In the genomic region with DNA sequence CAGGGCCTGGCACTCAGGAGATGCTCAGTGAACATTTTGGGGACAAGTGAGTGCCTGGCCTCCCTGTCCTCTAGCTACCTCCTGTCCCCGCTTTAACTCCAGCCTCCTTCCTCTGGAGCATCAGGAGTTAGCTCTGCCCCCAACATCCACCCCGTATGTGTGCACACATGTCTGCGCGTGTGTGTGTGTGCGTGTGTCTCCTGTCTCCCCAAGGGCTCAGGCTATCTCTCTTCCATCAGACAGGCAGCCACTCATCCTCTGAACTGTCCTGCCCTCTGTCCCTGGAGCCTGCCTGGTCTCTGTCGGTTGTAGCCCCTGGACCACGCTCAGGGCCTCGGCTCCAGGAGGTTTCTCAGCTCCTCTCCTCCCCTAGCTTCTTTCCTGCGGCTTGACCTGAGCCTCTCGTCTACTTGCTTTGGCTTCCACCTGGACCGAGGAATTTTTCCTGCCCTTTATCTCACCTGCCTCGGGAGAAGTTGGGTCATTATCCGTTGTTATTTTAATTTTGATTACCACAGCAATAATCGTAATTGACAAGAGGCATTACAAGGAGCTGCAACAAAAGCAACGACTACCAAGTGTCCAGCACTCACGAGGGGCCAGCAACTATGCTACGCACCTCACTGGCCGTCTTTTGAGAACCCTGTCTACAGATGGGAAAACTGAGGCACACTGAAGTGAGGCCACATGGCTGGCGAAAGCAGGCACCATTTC, we compare ENCODE assay signal across 25 cellular contexts. TPM values are rescaled to one million over a fixed set of nuclear protein-coding genes. Genes with fewer than 3 reads are reported as not detected.
DNase-seq lines count a peak whose midpoint lies in the region; ATAC-seq, FAIRE-seq and TF ChIP-seq lines count a peak whose summit lies in the region.
"Had no signal": no experiment of that assay in that cellular context is flagged by ENCODE, and none has a peak within 500 bp of the region (broad histone marks: within the 10 kb centered on the region; RNA-seq: fewer than 3 reads in every experiment).

No MANE protein-coding gene starts in this region.

- peak overlapping the region; percentile 39 for H3K27ac Mint-ChIP-seq in activated CD4-positive, alpha-beta T cell treated with anti-CD3 and anti-CD28 coated beads for 36 hours
- no peak overlapping the region for H3K27ac Mint-ChIP-seq in activated CD4-positive, alpha-beta T cell treated with anti-CD3 and anti-CD28 coated beads, Interleukin-2, amount 10 ng/mL, durations not matched to agents 24 days and 14 days
- H3K27ac Mint-ChIP-seq in CD8-positive, alpha-beta memory T cell, result peak overlapping the region; percentile 13 to 87 (median 78)
- H3K27ac Mint-ChIP-seq in natural killer cell treated with Interleukin-12 subunit alpha and Interleukin-12 subunit beta and Interleukin-15 and Interleukin-18, amount 100 ng/mL, for 72 hours, result peak overlapping the region in 1 of 2 donors; percentile 30
- H3K27ac Mint-ChIP-seq: activated T-cell treated with anti-CD3 and anti-CD28 coated beads, Interleukin-2, amount 50 U/mL, for 24 hours; T-helper 1 cell treated with Interleukin-12 subunit alpha and Interleukin-12 subunit beta and Interleukin-4 antibody, amounts not matched to agents 30 μg/mL and 1 μg/mL, for 36 hours had no signal

- H3K9me3 ChIP-seq in CD8-positive, alpha-beta memory T cell (ENCODE audit: low read length), result no peaks in the 10 kb centered on the region
- H3K9me3 ChIP-seq: MG63, vagina had no signal

- peaks cover 10% of the 10 kb centered on the region for H3K36me3 ChIP-seq in CD8-positive, alpha-beta memory T cell (ENCODE audit: insufficient read depth, low read length)
- no peaks in the 10 kb centered on the region for H3K36me3 ChIP-seq in bronchial epithelial cell (ENCODE audit: control insufficient read depth, insufficient read depth, low read length)

- DNase-seq in activated CD4-positive, alpha-beta T cell treated with anti-CD3 and anti-CD28 coated beads for 36 hours, result no peak
- no peak for DNase-seq in activated CD4-positive, alpha-beta T cell treated with anti-CD3 and anti-CD28 coated beads, Interleukin-2, amount 10 ng/mL, durations not matched to agents 24 days and 14 days
- DNase-seq in CD8-positive, alpha-beta memory T cell, result no peak
- DNase-seq in bronchial epithelial cell (ENCODE audit: low read depth), result no peak
- no peak for DNase-seq in natural killer cell treated with Interleukin-12 subunit alpha and Interleukin-12 subunit beta and Interleukin-15 and Interleukin-18, amount 100 ng/mL, for 72 hours (ENCODE audit: low spot score)
- no peak for DNase-seq in head of caudate nucleus
- DNase-seq in NCI-H345 (lab: John Stamatoyannopoulos, UW), result no peak
- DNase-seq: 8988T; activated CD8-positive, alpha-beta T cell treated with anti-CD3 and anti-CD28 coated beads, Interleukin-2, amount 10 ng/mL, durations not matched to agents 7 days and 5 days; activated naive CD4-positive, alpha-beta T cell treated with anti-CD3 and anti-CD28 coated beads, Interleukin-2, amount 50 U/mL, for 16 hours; GDM1; MG63; NCI-H1436 treated with DMSO at 0.1 percent for 48 hours; NCI-H2171 treated with DMSO at 0.1 percent for 48 hours; NCI-H774; OCI-M1; SHP77 treated with DMSO at 0.1 percent for 48 hours; WERI-Rb-1 had no signal

- peak; percentile 9 for ATAC-seq in activated CD4-positive, alpha-beta T cell treated with anti-CD3 and anti-CD28 coated beads for 36 hours
- no peak for ATAC-seq in natural killer cell treated with Interleukin-12 subunit alpha and Interleukin-12 subunit beta and Interleukin-15 and Interleukin-18, amount 100 ng/mL, for 72 hours
- ATAC-seq in HG03039 (IDR thresholded peaks at IDR 0.05; ENCODE audit: unreplicated experiment), result no peak

- H3K27ac ChIP-seq in CD8-positive, alpha-beta memory T cell (ENCODE audit: low read depth, low read length), result no peak overlapping the region
- H3K27ac ChIP-seq: C4-2B, WERI-Rb-1 had no signal

- no peaks in the 10 kb centered on the region for H3K27me3 Mint-ChIP-seq in activated CD4-positive, alpha-beta T cell treated with anti-CD3 and anti-CD28 coated beads for 36 hours
- H3K27me3 Mint-ChIP-seq in activated CD4-positive, alpha-beta T cell treated with anti-CD3 and anti-CD28 coated beads, Interleukin-2, amount 10 ng/mL, durations not matched to agents 24 days and 14 days, result no peaks in the 10 kb centered on the region
- H3K27me3 Mint-ChIP-seq in CD8-positive, alpha-beta memory T cell, result no peaks in the 10 kb centered on the region
- no peaks in the 10 kb centered on the region for H3K27me3 Mint-ChIP-seq in natural killer cell treated with Interleukin-12 subunit alpha and Interleukin-12 subunit beta and Interleukin-15 and Interleukin-18, amount 100 ng/mL, for 72 hours
- H3K27me3 Mint-ChIP-seq: activated T-cell treated with anti-CD3 and anti-CD28 coated beads, Interleukin-2, amount 50 U/mL, for 24 hours had no signal

- FAIRE-seq in bronchial epithelial cell (lab: Jason Lieb, UNC), result peak; percentile 13
- FAIRE-seq: colon, endometrium had no signal

- H3K4me3 Mint-ChIP-seq in activated CD4-positive, alpha-beta T cell treated with anti-CD3 and anti-CD28 coated beads for 36 hours, result no peak overlapping the region
- no peak overlapping the region for H3K4me3 Mint-ChIP-seq in activated CD4-positive, alpha-beta T cell treated with anti-CD3 and anti-CD28 coated beads, Interleukin-2, amount 10 ng/mL, durations not matched to agents 24 days and 14 days
- peak overlapping the region in 6 of 7 donors; percentile 4 to 70 (median 41) for H3K4me3 Mint-ChIP-seq in CD8-positive, alpha-beta memory T cell
- peak overlapping the region; percentile 13 for H3K4me3 Mint-ChIP-seq in natural killer cell treated with Interleukin-12 subunit alpha and Interleukin-12 subunit beta and Interleukin-15 and Interleukin-18, amount 100 ng/mL, for 72 hours
- H3K4me3 Mint-ChIP-seq: activated CD8-positive, alpha-beta T cell treated with anti-CD3 and anti-CD28 coated beads, Interleukin-2, amount 10 ng/mL, durations not matched to agents 7 days and 5 days; activated T-cell treated with anti-CD3 and anti-CD28 coated beads, Interleukin-2, amount 50 U/mL, for 24 hours; T-helper 1 cell treated with Interleukin-12 subunit alpha and Interleukin-12 subunit beta and Interleukin-4 antibody, amounts not matched to agents 30 μg/mL and 1 μg/mL, for 36 hours had no signal

- TF ChIP-seq CTCF in bronchial epithelial cell (IDR thresholded peaks at IDR 0.05; ENCODE audit: insufficient read depth, low read length, severe bottlenecking), result no peak

- H3K9me3 Mint-ChIP-seq in activated CD4-positive, alpha-beta T cell treated with anti-CD3 and anti-CD28 coated beads for 36 hours (ENCODE audit: low read depth), result no peaks in the 10 kb centered on the region
- H3K9me3 Mint-ChIP-seq in activated CD4-positive, alpha-beta T cell treated with anti-CD3 and anti-CD28 coated beads, Interleukin-2, amount 10 ng/mL, durations not matched to agents 24 days and 14 days, result peaks cover 4% of the 10 kb centered on the region
- H3K9me3 Mint-ChIP-seq in CD8-positive, alpha-beta memory T cell, result no peaks in the 10 kb centered on the region
- H3K9me3 Mint-ChIP-seq in natural killer cell treated with Interleukin-12 subunit alpha and Interleukin-12 subunit beta and Interleukin-15 and Interleukin-18, amount 100 ng/mL, for 72 hours, result no peaks in the 10 kb centered on the region
- H3K9me3 Mint-ChIP-seq: activated T-cell treated with anti-CD3 and anti-CD28 coated beads, Interleukin-2, amount 50 U/mL, for 24 hours; T-helper 1 cell treated with Interleukin-12 subunit alpha and Interleukin-12 subunit beta and Interleukin-4 antibody, amounts not matched to agents 30 μg/mL and 1 μg/mL, for 36 hours had no signal

- CTCF ChIA-PET in activated CD4-positive, alpha-beta T cell treated with anti-CD3 and anti-CD28 coated beads for 36 hours (lab: Charles Lee), result interaction anchor here (0.6 to 1.2 kb wide), 3 partner anchors 9 to 182 kb away, joined by 3 read pairs; no protein-coding TSS in a partner anchor
- CTCF ChIA-PET in CD8-positive, alpha-beta memory T cell (lab: Charles Lee), result interaction anchor here (1.0 to 4.9 kb wide), 3 partner anchors 18 to 233 kb away, joined by 3 to 21 read pairs (median 4); partner anchors contain the start of gene ASF1B

- peaks cover 19% of the 10 kb centered on the region for H3K4me1 ChIP-seq in CD8-positive, alpha-beta memory T cell (ENCODE audit: insufficient read depth, low read length)

- POLR2A ChIA-PET in activated CD4-positive, alpha-beta T cell treated with anti-CD3 and anti-CD28 coated beads for 36 hours (lab: Charles Lee), result interaction anchor here (2.4 kb wide), 1 partner anchor 32 kb away, joined by 8 read pairs; the partner anchor contains the start of gene ASF1B
- POLR2A ChIA-PET in CD8-positive, alpha-beta memory T cell (lab: Charles Lee), result interaction anchor here (0.6 to 1.6 kb wide), 3 partner anchors 18 to 286 kb away, joined by 3 to 7 read pairs (median 5); partner anchors contain the start of gene ASF1B

- intact Hi-C loops in activated CD4-positive, alpha-beta T cell treated with anti-CD3 and anti-CD28 coated beads for 36 hours (cut with DNase I, micrococcal nuclease), result no loop called here
- intact Hi-C loops in activated CD4-positive, alpha-beta T cell treated with anti-CD3 and anti-CD28 coated beads, Interleukin-2, amount 10 ng/mL, durations not matched to agents 24 days and 14 days (cut with micrococcal nuclease), result no loop called here
- intact Hi-C loops in head of caudate nucleus (cut with DNase I), result no loop called here

- peaks cover 26% of the 10 kb centered on the region for H3K4me1 Mint-ChIP-seq in activated CD4-positive, alpha-beta T cell treated with anti-CD3 and anti-CD28 coated beads for 36 hours
- peaks cover 11% of the 10 kb centered on the region for H3K4me1 Mint-ChIP-seq in activated CD4-positive, alpha-beta T cell treated with anti-CD3 and anti-CD28 coated beads, Interleukin-2, amount 10 ng/mL, durations not matched to agents 24 days and 14 days
- H3K4me1 Mint-ChIP-seq in CD8-positive, alpha-beta memory T cell, result peaks cover 23 to 28% (median 27%) of the 10 kb centered on the region in 3 donors
- H3K4me1 Mint-ChIP-seq in natural killer cell treated with Interleukin-12 subunit alpha and Interleukin-12 subunit beta and Interleukin-15 and Interleukin-18, amount 100 ng/mL, for 72 hours (ENCODE audit: low read depth in 2 of 2), result peaks cover 12 to 27% of the 10 kb centered on the region in 2 donors

- H3K4me3 ChIP-seq in CD8-positive, alpha-beta memory T cell (ENCODE audit: low read length), result no peak overlapping the region
- H3K4me3 ChIP-seq in bronchial epithelial cell (ENCODE audit: low read depth, low read length), result no peak overlapping the region
- H3K4me3 ChIP-seq: MG63, vagina had no signal

- H3K27me3 ChIP-seq in CD8-positive, alpha-beta memory T cell (ENCODE audit: insufficient read depth, low read length, poor library complexity, severe bottlenecking), result no peaks in the 10 kb centered on the region
- H3K27me3 ChIP-seq in bronchial epithelial cell (ENCODE audit: control insufficient read depth, insufficient read depth, low read length), result peaks cover 1% of the 10 kb centered on the region
- H3K27me3 ChIP-seq: MG63, vagina had no signal

- peaks cover 24% of the 10 kb centered on the region for H3K36me3 Mint-ChIP-seq in activated CD4-positive, alpha-beta T cell treated with anti-CD3 and anti-CD28 coated beads for 36 hours (ENCODE audit: low read depth)
- peaks cover 15% of the 10 kb centered on the region for H3K36me3 Mint-ChIP-seq in activated CD4-positive, alpha-beta T cell treated with anti-CD3 and anti-CD28 coated beads, Interleukin-2, amount 10 ng/mL, durations not matched to agents 24 days and 14 days (ENCODE audit: low read depth)
- H3K36me3 Mint-ChIP-seq in CD8-positive, alpha-beta memory T cell, result peaks cover 10 to 21% (median 10%) of the 10 kb centered on the region in 3 donors
- H3K36me3 Mint-ChIP-seq in natural killer cell treated with Interleukin-12 subunit alpha and Interleukin-12 subunit beta and Interleukin-15 and Interleukin-18, amount 100 ng/mL, for 72 hours, result no peaks in the 10 kb centered on the region

RNA-seq across cellular contexts. Expression of gene ASF1B, which starts 32.0 kb away (rescaled TPM):
- total RNA-seq in activated CD4-positive, alpha-beta T cell treated with anti-CD3 and anti-CD28 coated beads for 36 hours, result 10 to 100 TPM; 64.6 to 70.4 TPM
- 85.8 and 90.2 TPM in 2 replicates for total RNA-seq in activated CD4-positive, alpha-beta T cell treated with anti-CD3 and anti-CD28 coated beads, Interleukin-2, amount 10 ng/mL, durations not matched to agents 24 days and 14 days
- 10 to 100 TPM; 75.0 to 76.2 TPM for total RNA-seq in CD8-positive, alpha-beta memory T cell
- 4.5 TPM for polyA plus RNA-seq in CD8-positive, alpha-beta memory T cell
- 0.26 and 0.53 TPM in 2 replicates for total RNA-seq in bronchial epithelial cell
- total RNA-seq in natural killer cell treated with Interleukin-12 subunit alpha and Interleukin-12 subunit beta and Interleukin-15 and Interleukin-18, amount 100 ng/mL, for 72 hours, result 10 to 100 TPM; 48.2 to 89.3 TPM

RNA-seq across cellular contexts. Expression of gene ADGRL1, which starts 37.6 kb away (rescaled TPM):
- 10 to 100 TPM; 20.8 to 23.5 TPM for total RNA-seq in activated CD4-positive, alpha-beta T cell treated with anti-CD3 and anti-CD28 coated beads for 36 hours
- 14.3 and 17.2 TPM in 2 replicates for total RNA-seq in activated CD4-positive, alpha-beta T cell treated with anti-CD3 and anti-CD28 coated beads, Interleukin-2, amount 10 ng/mL, durations not matched to agents 24 days and 14 days
- total RNA-seq in CD8-positive, alpha-beta memory T cell, result 1 to 10 TPM; 5.8 TPM
- polyA plus RNA-seq in CD8-positive, alpha-beta memory T cell, result 0.81 TPM
- total RNA-seq in bronchial epithelial cell, result 2.1 and 5.9 TPM in 2 replicates
- 1 to 10 TPM; 6.5 to 8.2 TPM for total RNA-seq in natural killer cell treated with Interleukin-12 subunit alpha and Interleukin-12 subunit beta and Interleukin-15 and Interleukin-18, amount 100 ng/mL, for 72 hours

RNA-seq across cellular contexts. Expression of gene PRKACA, which starts 50.9 kb away (rescaled TPM):
- total RNA-seq in activated CD4-positive, alpha-beta T cell treated with anti-CD3 and anti-CD28 coated beads for 36 hours, result 10 to 100 TPM; 58.1 to 68.7 TPM
- 62.6 and 64.7 TPM in 2 replicates for total RNA-seq in activated CD4-positive, alpha-beta T cell treated with anti-CD3 and anti-CD28 coated beads, Interleukin-2, amount 10 ng/mL, durations not matched to agents 24 days and 14 days
- total RNA-seq in CD8-positive, alpha-beta memory T cell, result 10 to 100 TPM; 77.3 to 81.0 TPM
- 1.5 TPM for polyA plus RNA-seq in CD8-positive, alpha-beta memory T cell
- 13.7 and 13.8 TPM in 2 replicates for total RNA-seq in bronchial epithelial cell
- total RNA-seq in natural killer cell treated with Interleukin-12 subunit alpha and Interleukin-12 subunit beta and Interleukin-15 and Interleukin-18, amount 100 ng/mL, for 72 hours, result 10 to 100 TPM; 61.6 to 80.0 TPM

Comparison
In these comparisons a context has a peak if more than half of its experiments do, and no peak if none do; other contexts are left out.
1. H3K4me3 Mint-ChIP-seq: peak in CD8-positive, alpha-beta memory T cell (6 of 7) and natural killer cell treated with Interleukin-12 subunit alpha and Interleukin-12 subunit beta and Interleukin-15 and Interleukin-18, amount 100 ng/mL, for 72 hours (single experiment); none in activated CD4-positive, alpha-beta T cell treated with anti-CD3 and anti-CD28 coated beads for 36 hours (single experiment) and activated CD4-positive, alpha-beta T cell treated with anti-CD3 and anti-CD28 coated beads, Interleukin-2, amount 10 ng/mL, durations not matched to agents 24 days and 14 days (single experiment).
2. RNA of gene ASF1B, which starts 32.0 kb away (total RNA-seq): 85.8 to 90.2 TPM in activated CD4-positive, alpha-beta T cell treated with anti-CD3 and anti-CD28 coated beads, Interleukin-2, amount 10 ng/mL, durations not matched to agents 24 days and 14 days, 48.2 to 89.3 TPM in natural killer cell treated with Interleukin-12 subunit alpha and Interleukin-12 subunit beta and Interleukin-15 and Interleukin-18, amount 100 ng/mL, for 72 hours, 75.0 to 76.2 TPM in CD8-positive, alpha-beta memory T cell and 64.6 to 70.4 TPM in activated CD4-positive, alpha-beta T cell treated with anti-CD3 and anti-CD28 coated beads for 36 hours; 0.26 to 0.53 TPM in bronchial epithelial cell; every median in the first group is over 10 times any median in the second.